ENCODE assay signal across 8 cellular contexts in genomic region chr1:234772345-234773147, GRCh38.
A peak's percentile ranks its signal among the peaks of the same experiment; 100 is the strongest.
DNase-seq lines count a peak whose midpoint lies in the region; ATAC-seq lines count a peak whose summit lies in the region.

No MANE protein-coding gene starts in this region.

- H3K27ac Mint-ChIP-seq in activated CD4-positive, alpha-beta memory T cell treated with anti-CD3 and anti-CD28 coated beads, Interleukin-2, amount 10 ng/mL, durations not matched to agents 7 days and 5 days = peak overlapping the region; percentile 95
- peak overlapping the region; percentile 97 to 99 for H3K27ac Mint-ChIP-seq in effector memory CD8-positive, alpha-beta T cell
- H3K27ac Mint-ChIP-seq in stimulated activated effector memory CD8-positive, alpha-beta T cell treated with anti-CD3 and anti-CD28 coated beads, Interleukin-12 subunit alpha, Interleukin-12 subunit beta, amount 100 ng/mL, for 72 hours = peak overlapping the region; percentile 90

- peak overlapping the region; percentile 31 for H3K4me3 Mint-ChIP-seq in activated CD4-positive, alpha-beta memory T cell treated with anti-CD3 and anti-CD28 coated beads, Interleukin-2, amount 10 ng/mL, durations not matched to agents 7 days and 5 days
- H3K4me3 Mint-ChIP-seq in effector memory CD8-positive, alpha-beta T cell = peak overlapping the region; percentile 81
- peak overlapping the region; percentile 61 for H3K4me3 Mint-ChIP-seq in stimulated activated effector memory CD8-positive, alpha-beta T cell treated with anti-CD3 and anti-CD28 coated beads, Interleukin-12 subunit alpha, Interleukin-12 subunit beta, amount 100 ng/mL, for 72 hours

- DNase-seq in NCI-H460 (ENCODE audit: extremely low read depth, low read depth) (peak; percentile 96), NCI-H146 treated with DMSO at 0.1 percent for 48 hours (lab: John Stamatoyannopoulos, UW; ENCODE audit: unreplicated experiment) (no peak)
- DNase-seq in activated CD4-positive, alpha-beta memory T cell treated with anti-CD3 and anti-CD28 coated beads, Interleukin-2, amount 10 ng/mL, durations not matched to agents 7 days and 5 days = peak; percentile 91
- DNase-seq in effector memory CD8-positive, alpha-beta T cell = peak; percentile 73 to 78 (median 75)
- peak; percentile 65 to 90 for DNase-seq in stimulated activated effector memory CD8-positive, alpha-beta T cell treated with anti-CD3 and anti-CD28 coated beads, Interleukin-12 subunit alpha, Interleukin-12 subunit beta, amount 100 ng/mL, for 72 hours (ENCODE audit: low spot score in 2 of 2)

- no peaks in the 10 kb centered on the region for H3K27me3 ChIP-seq in muscle layer of colon (ENCODE audit: control insufficient read depth in 1 of 2, insufficient read depth in 2 of 2, low read length in 2 of 2)

- no peaks in the 10 kb centered on the region for H3K36me3 ChIP-seq in muscle layer of colon (ENCODE audit: insufficient read depth, low read length)

- H3K9me3 ChIP-seq in muscle layer of colon (ENCODE audit: low read length) = no peaks in the 10 kb centered on the region

- peaks cover 6% of the 10 kb centered on the region for H3K9me3 Mint-ChIP-seq in activated CD4-positive, alpha-beta memory T cell treated with anti-CD3 and anti-CD28 coated beads, Interleukin-2, amount 10 ng/mL, durations not matched to agents 7 days and 5 days
- H3K9me3 Mint-ChIP-seq in effector memory CD8-positive, alpha-beta T cell = no peaks in the 10 kb centered on the region
- H3K9me3 Mint-ChIP-seq in stimulated activated effector memory CD8-positive, alpha-beta T cell treated with anti-CD3 and anti-CD28 coated beads, Interleukin-12 subunit alpha, Interleukin-12 subunit beta, amount 100 ng/mL, for 72 hours = peaks cover 3% of the 10 kb centered on the region

- no peak overlapping the region for H3K4me3 ChIP-seq in muscle layer of colon (ENCODE audit: low read depth in 1 of 2, low read length in 2 of 2)

- peaks cover 14% of the 10 kb centered on the region for H3K4me1 ChIP-seq in muscle layer of colon (ENCODE audit: insufficient read depth, low read length)

- no peak overlapping the region for H3K27ac ChIP-seq in muscle layer of colon (ENCODE audit: low read depth, low read length)

- H3K36me3 Mint-ChIP-seq in activated CD4-positive, alpha-beta memory T cell treated with anti-CD3 and anti-CD28 coated beads, Interleukin-2, amount 10 ng/mL, durations not matched to agents 7 days and 5 days (ENCODE audit: low read depth) = peaks cover 2% of the 10 kb centered on the region
- H3K36me3 Mint-ChIP-seq in effector memory CD8-positive, alpha-beta T cell (ENCODE audit: insufficient read depth) = peaks cover 12% of the 10 kb centered on the region
- H3K36me3 Mint-ChIP-seq in stimulated activated effector memory CD8-positive, alpha-beta T cell treated with anti-CD3 and anti-CD28 coated beads, Interleukin-12 subunit alpha, Interleukin-12 subunit beta, amount 100 ng/mL, for 72 hours = peaks cover 11% of the 10 kb centered on the region

- POLR2A ChIA-PET in activated CD4-positive, alpha-beta memory T cell treated with anti-CD3 and anti-CD28 coated beads, Interleukin-2, amount 10 ng/mL, durations not matched to agents 7 days and 5 days (lab: Charles Lee) = interaction anchor here (0.6 to 2.9 kb wide), 15 partner anchors 9 to 239 kb away, joined by 3 to 23 read pairs (median 6); partner anchors contain the start of gene IRF2BP2

- CTCF ChIA-PET in activated CD4-positive, alpha-beta memory T cell treated with anti-CD3 and anti-CD28 coated beads, Interleukin-2, amount 10 ng/mL, durations not matched to agents 7 days and 5 days (lab: Charles Lee) = interaction anchor here (0.6 to 1.5 kb wide), 8 partner anchors 48 to 311 kb away, joined by 3 to 5 read pairs (median 3); no protein-coding TSS in a partner anchor

- ATAC-seq in GM18517 (IDR thresholded peaks at IDR 0.05; ENCODE audit: unreplicated experiment) (peak; percentile 93), HG02870 (IDR thresholded peaks at IDR 0.05; ENCODE audit: unreplicated experiment) (peak; percentile 86)
- ATAC-seq in effector memory CD8-positive, alpha-beta T cell (replicated peaks) = peak; percentile 94
- ATAC-seq in stimulated activated effector memory CD8-positive, alpha-beta T cell treated with anti-CD3 and anti-CD28 coated beads, Interleukin-12 subunit alpha, Interleukin-12 subunit beta, amount 100 ng/mL, for 72 hours = peak; percentile 95

- peak overlapping the region; percentile 3 for H3K9ac ChIP-seq in muscle layer of colon (ENCODE audit: low read length)

- H3K27me3 Mint-ChIP-seq in activated CD4-positive, alpha-beta memory T cell treated with anti-CD3 and anti-CD28 coated beads, Interleukin-2, amount 10 ng/mL, durations not matched to agents 7 days and 5 days = no peaks in the 10 kb centered on the region
- H3K27me3 Mint-ChIP-seq in effector memory CD8-positive, alpha-beta T cell = no peaks in the 10 kb centered on the region

- peaks cover 55% of the 10 kb centered on the region for H3K4me1 Mint-ChIP-seq in activated CD4-positive, alpha-beta memory T cell treated with anti-CD3 and anti-CD28 coated beads, Interleukin-2, amount 10 ng/mL, durations not matched to agents 7 days and 5 days
- H3K4me1 Mint-ChIP-seq in effector memory CD8-positive, alpha-beta T cell (ENCODE audit: low read depth in 2 of 2) = peaks cover 31 to 32% of the 10 kb centered on the region in 2 donors
- peaks cover 76% of the 10 kb centered on the region for H3K4me1 Mint-ChIP-seq in stimulated activated effector memory CD8-positive, alpha-beta T cell treated with anti-CD3 and anti-CD28 coated beads, Interleukin-12 subunit alpha, Interleukin-12 subunit beta, amount 100 ng/mL, for 72 hours

Comparison
In these comparisons a context has a peak if more than half of its experiments do, and no peak if none do; other contexts are left out.
1. H3K4me3 Mint-ChIP-seq: peak in every context shown above with its lines; median percentile 81 in effector memory CD8-positive, alpha-beta T cell; 61 in stimulated activated effector memory CD8-positive, alpha-beta T cell treated with anti-CD3 and anti-CD28 coated beads, Interleukin-12 subunit alpha, Interleukin-12 subunit beta, amount 100 ng/mL, for 72 hours; 31 in activated CD4-positive, alpha-beta memory T cell treated with anti-CD3 and anti-CD28 coated beads, Interleukin-2, amount 10 ng/mL, durations not matched to agents 7 days and 5 days.